Comparison of ENCODE assay signal across 21 cellular contexts in genomic region chr11:34775417-34775888, GRCh38.
DNase-seq lines count a peak whose midpoint lies in the region; ATAC-seq and TF ChIP-seq lines count a peak whose summit lies in the region.
"Had no signal": no experiment of that assay in that cellular context is flagged by ENCODE, and none has a peak within 500 bp of the region (broad histone marks: within the 10 kb centered on the region; RNA-seq: fewer than 3 reads in every experiment).

No MANE protein-coding gene starts in this region.

- no peak overlapping the region for H3K27ac ChIP-seq in PC-9
- H3K27ac ChIP-seq in right lobe of liver, result peak overlapping the region in 2 of 3 donors; percentile 39 to 60
- H3K27ac ChIP-seq: BLaER1 treated with 17β-estradiol and CSF1 and Interleukin-3, amounts not matched to agents 10 nM and 100 nM; GM23248 had no signal

- H3K4me1 ChIP-seq in PC-9 (replicated peaks; ENCODE audit: insufficient read depth) (peaks cover 11% of the 10 kb centered on the region), right lobe of liver (peaks cover 0 to 22% (median 11%) of the 10 kb centered on the region in 4 donors)
- H3K4me1 ChIP-seq: A549; BE2C; BLaER1 treated with 17β-estradiol and CSF1 and Interleukin-3, amounts not matched to agents 10 nM and 100 nM; Caco-2 had no signal

- H3K4me3 ChIP-seq in PC-9, result no peak overlapping the region
- H3K4me3 ChIP-seq in right lobe of liver, result no peak overlapping the region
- H3K4me3 ChIP-seq: A549; BLaER1 treated with 17β-estradiol and CSF1 and Interleukin-3, amounts not matched to agents 10 nM and 100 nM; GM23248 had no signal

- BruUV-seq in PC-9 (replicated peaks; lab: Mats Ljungman, UMichigan), result no TSS peak

- H3K27me3 Mint-ChIP-seq in activated CD4-positive, alpha-beta memory T cell treated with anti-CD3 and anti-CD28 coated beads, Interleukin-2, amount 10 ng/mL, durations not matched to agents 7 days and 5 days, result peaks cover 34% of the 10 kb centered on the region
- peaks cover 0 to 4% (median 3%) of the 10 kb centered on the region in 3 donors for H3K27me3 Mint-ChIP-seq in CD14-positive monocyte (ENCODE audit: low read depth in 3 of 3)

- H3K9me3 Mint-ChIP-seq in activated CD4-positive, alpha-beta memory T cell treated with anti-CD3 and anti-CD28 coated beads, Interleukin-2, amount 10 ng/mL, durations not matched to agents 7 days and 5 days, result no peaks in the 10 kb centered on the region
- peaks cover 0 to 3% (median 1%) of the 10 kb centered on the region in 7 donors for H3K9me3 Mint-ChIP-seq in CD14-positive monocyte

- H3K27ac Mint-ChIP-seq in activated CD4-positive, alpha-beta memory T cell treated with anti-CD3 and anti-CD28 coated beads, Interleukin-2, amount 10 ng/mL, durations not matched to agents 7 days and 5 days, result no peak overlapping the region
- no peak overlapping the region for H3K27ac Mint-ChIP-seq in CD14-positive monocyte
- H3K27ac Mint-ChIP-seq: CD4-positive, alpha-beta memory T cell had no signal

- H3K27me3 ChIP-seq in PC-9 (ENCODE audit: insufficient read depth, low read depth) (no peaks in the 10 kb centered on the region), right lobe of liver (no peaks in the 10 kb centered on the region)
- H3K27me3 ChIP-seq: BE2C; BLaER1 treated with 17β-estradiol and CSF1 and Interleukin-3, amounts not matched to agents 10 nM and 100 nM had no signal

- H3K79me2 ChIP-seq in PC-9 (ENCODE audit: low read depth), result no peaks in the 10 kb centered on the region

- ATAC-seq in left lobe of liver, result peak; percentile 96
- ATAC-seq in right lobe of liver, result peak; percentile 93 to 98 (median 94)
- ATAC-seq in GM21528 (IDR thresholded peaks at IDR 0.05; ENCODE audit: low FRiP score, unreplicated experiment), result no peak
- ATAC-seq: A549 had no signal

- intact Hi-C loops in PC-9 (cut with micrococcal nuclease; ENCODE audit: unreplicated experiment) (no loop called here), right lobe of liver (cut with DNase I) (no loop called here), CD14-positive monocyte (cut with micrococcal nuclease) (no loop called here)

- POLR2A ChIA-PET in PC-9 (lab: Charles Lee; ENCODE audit: unreplicated experiment), result no interaction called here
- POLR2A ChIA-PET in activated CD4-positive, alpha-beta memory T cell treated with anti-CD3 and anti-CD28 coated beads, Interleukin-2, amount 10 ng/mL, durations not matched to agents 7 days and 5 days (lab: Charles Lee), result no interaction called here

- no peaks in the 10 kb centered on the region for H3K9me2 ChIP-seq in PC-9 (ENCODE audit: insufficient read depth)

- H3K4me2 ChIP-seq in PC-9, result no peak overlapping the region
- H3K4me2 ChIP-seq: A549; BLaER1 treated with 17β-estradiol and CSF1 and Interleukin-3, amounts not matched to agents 10 nM and 100 nM had no signal

- WGBS in right lobe of liver (ENCODE audit: insufficient coverage, low coverage, low lambda C conversion rate, missing lambda C conversion rate), result 40% methylated on average over 2 of the region's 4 CpGs

- H3K4me3 Mint-ChIP-seq in activated CD4-positive, alpha-beta memory T cell treated with anti-CD3 and anti-CD28 coated beads, Interleukin-2, amount 10 ng/mL, durations not matched to agents 7 days and 5 days, result no peak overlapping the region
- H3K4me3 Mint-ChIP-seq in CD14-positive monocyte, result no peak overlapping the region
- H3K4me3 Mint-ChIP-seq: CD4-positive, alpha-beta memory T cell had no signal

- H2AFZ ChIP-seq in PC-9, result peak overlapping the region; percentile 3; the same call in 1 of the 2 replicates
- H2AFZ ChIP-seq: GM23248 had no signal

- H3K36me3 Mint-ChIP-seq in activated CD4-positive, alpha-beta memory T cell treated with anti-CD3 and anti-CD28 coated beads, Interleukin-2, amount 10 ng/mL, durations not matched to agents 7 days and 5 days (ENCODE audit: low read depth), result no peaks in the 10 kb centered on the region
- no peaks in the 10 kb centered on the region for H3K36me3 Mint-ChIP-seq in CD14-positive monocyte
- H3K36me3 Mint-ChIP-seq: CD4-positive, alpha-beta memory T cell had no signal

- H3K9me3 ChIP-seq in PC-9 (ENCODE audit: insufficient read depth, low read depth) (0 out of 2 replicates have a peak, but pooled peaks cover 5% of the 10 kb centered on the region), right lobe of liver (no peaks in the 10 kb centered on the region)
- H3K9me3 ChIP-seq: A549; BE2C; BLaER1 treated with 17β-estradiol and CSF1 and Interleukin-3, amounts not matched to agents 10 nM and 100 nM; Caco-2 had no signal

- H3K4me1 Mint-ChIP-seq in activated CD4-positive, alpha-beta memory T cell treated with anti-CD3 and anti-CD28 coated beads, Interleukin-2, amount 10 ng/mL, durations not matched to agents 7 days and 5 days, result no peaks in the 10 kb centered on the region
- H3K4me1 Mint-ChIP-seq in CD14-positive monocyte, result no peaks in the 10 kb centered on the region
- H3K4me1 Mint-ChIP-seq: CD4-positive, alpha-beta memory T cell had no signal

- TF ChIP-seq CTCF in PC-9 (conservative IDR thresholded peaks at IDR 0.05) (no peak), right lobe of liver (IDR thresholded peaks at IDR 0.05) (no peak), CD14-positive monocyte (IDR thresholded peaks at IDR 0.05) (no peak)

- H3K36me3 ChIP-seq in PC-9 (ENCODE audit: low read depth) (no peaks in the 10 kb centered on the region), right lobe of liver (no peaks in the 10 kb centered on the region)
- H3K36me3 ChIP-seq: BE2C; BLaER1 treated with 17β-estradiol and CSF1 and Interleukin-3, amounts not matched to agents 10 nM and 100 nM had no signal

- H3F3A ChIP-seq in PC-9 (ENCODE audit: insufficient read depth, low read depth), result no peaks in the 10 kb centered on the region

- CTCF ChIA-PET in PC-9 (lab: Charles Lee), result no interaction called here
- CTCF ChIA-PET in activated CD4-positive, alpha-beta memory T cell treated with anti-CD3 and anti-CD28 coated beads, Interleukin-2, amount 10 ng/mL, durations not matched to agents 7 days and 5 days (lab: Charles Lee), result interaction anchor here (0.6 kb wide), 1 partner anchor 186 kb away, joined by 4 read pairs; no protein-coding TSS in a partner anchor

- peak; percentile 29 for TF ChIP-seq POLR2A in right lobe of liver (IDR thresholded peaks at IDR 0.05)

- H4K20me1 ChIP-seq in PC-9 (ENCODE audit: insufficient read depth), result no peaks in the 10 kb centered on the region
- H4K20me1 ChIP-seq: BLaER1 treated with 17β-estradiol and CSF1 and Interleukin-3, amounts not matched to agents 10 nM and 100 nM had no signal

- DNase-seq in PC-9 (no peak), amniotic epithelial cell (ENCODE audit: low read depth) (peak; percentile 27), left lobe of liver (ENCODE audit: low spot score) (peak; percentile 76), right lobe of liver (peak in 2 of 3 donors; percentile 58 to 78), NCI-H1417 treated with DMSO at 0.1 percent for 48 hours (lab: John Stamatoyannopoulos, UW) (no peak), CD14-positive monocyte (ENCODE audit: low spot score) (no peak)
- DNase-seq in activated CD4-positive, alpha-beta memory T cell treated with anti-CD3 and anti-CD28 coated beads, Interleukin-2, amount 10 ng/mL, durations not matched to agents 7 days and 5 days, result no peak
- DNase-seq: 8988T; ACHN; AML-193; BE2C; Caco-2; CD4-positive, alpha-beta memory T cell; DMS153; DND-41; GM23248; H7; HCEC 1CT had no signal

Comparison
In these comparisons a context has a peak if more than half of its experiments do, and no peak if none do; other contexts are left out.
1. DNase-seq: peak in amniotic epithelial cell (single experiment), left lobe of liver (single experiment) and right lobe of liver (2 of 3); none in PC-9 (0 of 2), NCI-H1417 treated with DMSO at 0.1 percent for 48 hours (single experiment), activated CD4-positive, alpha-beta memory T cell treated with anti-CD3 and anti-CD28 coated beads, Interleukin-2, amount 10 ng/mL, durations not matched to agents 7 days and 5 days (single experiment) and CD14-positive monocyte (single experiment).